8 cellular contexts compared by ENCODE assay signal in the genomic region with DNA sequence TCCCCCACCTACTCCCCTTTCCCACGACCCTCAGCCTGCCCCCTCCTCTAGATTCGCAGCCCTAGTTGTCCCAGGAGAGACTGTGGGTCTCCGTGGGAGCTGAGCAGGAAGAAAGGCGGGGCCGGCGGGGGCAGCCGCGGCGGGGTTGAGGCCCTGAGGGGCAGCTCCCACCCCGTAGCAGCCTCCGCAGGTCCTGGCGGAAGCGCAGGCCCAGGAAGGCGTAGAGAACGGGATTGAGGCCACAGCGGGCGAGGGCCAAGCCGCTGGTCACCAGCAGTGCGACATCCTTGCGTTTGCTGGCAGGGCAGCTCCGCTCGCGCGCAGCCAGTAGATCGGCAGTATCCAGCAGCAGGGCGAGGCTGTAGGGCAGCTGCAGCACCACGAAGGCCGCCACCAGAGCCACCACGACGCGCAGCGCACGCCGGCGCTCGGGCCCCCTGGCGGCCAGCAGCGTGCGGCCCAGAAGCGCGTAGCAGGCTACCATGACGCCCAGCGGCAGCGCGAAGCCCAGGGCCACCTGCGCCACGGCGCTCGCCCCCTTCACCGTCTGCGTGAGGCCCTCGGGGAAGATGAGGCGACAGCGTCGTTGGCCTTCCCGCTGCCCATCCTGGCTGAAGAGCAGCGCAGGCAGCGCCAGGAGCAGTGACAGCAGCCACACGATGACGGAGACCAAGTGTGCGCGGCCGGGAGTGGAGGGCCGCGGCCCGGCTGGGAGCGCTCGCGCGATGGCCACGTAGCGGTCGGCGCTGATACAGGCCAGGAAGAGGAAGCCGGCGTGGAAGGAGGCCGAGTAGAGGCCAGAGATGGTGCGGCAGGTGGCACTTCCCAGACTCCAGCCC. TPM values are rescaled to one million over a fixed set of nuclear protein-coding genes. Genes with fewer than 3 reads are reported as not detected.
DNase-seq lines count a peak whose midpoint lies in the region; ATAC-seq and TF ChIP-seq lines count a peak whose summit lies in the region.

No MANE protein-coding gene starts in this region.

- no peaks in the 10 kb centered on the region for H3K36me3 Mint-ChIP-seq in activated naive CD8-positive, alpha-beta T cell treated with anti-CD3 and anti-CD28 coated beads, Interleukin-2, amount 50 U/mL, for 24 hours (ENCODE audit: low read depth)

- H3K4me3 ChIP-seq in ovary: peak overlapping the region; percentile 68
- peak overlapping the region; percentile 55 to 91 for H3K4me3 ChIP-seq in uterus

- peak overlapping the region; percentile 74 for H3K4me3 Mint-ChIP-seq in activated naive CD8-positive, alpha-beta T cell treated with anti-CD3 and anti-CD28 coated beads, Interleukin-2, amount 50 U/mL, for 24 hours

- 5 to 8% (median 6%) methylated on average over 61 to 78 of the region's 78 CpGs for WGBS in ovary, 3 donors

- peak; percentile 88 for DNase-seq in GM03348 (ENCODE audit: low spot score)
- DNase-seq in KG1 (lab: John Stamatoyannopoulos, UW): peak; percentile 38
- DNase-seq in SHP77 treated with DMSO at 0.1 percent for 48 hours (lab: John Stamatoyannopoulos, UW): peak; percentile 67
- DNase-seq in activated naive CD8-positive, alpha-beta T cell treated with anti-CD3 and anti-CD28 coated beads, Interleukin-2, amount 50 U/mL, for 24 hours: peak; percentile 77
- DNase-seq in Right ventricle myocardium superior: peak; percentile 90
- peak; percentile 72 to 84 (median 77) for DNase-seq in ovary
- peak; percentile 63 to 82 for DNase-seq in uterus

- no peaks in the 10 kb centered on the region for H3K9me3 Mint-ChIP-seq in activated naive CD8-positive, alpha-beta T cell treated with anti-CD3 and anti-CD28 coated beads, Interleukin-2, amount 50 U/mL, for 24 hours

- H3K27ac ChIP-seq in ovary (peak overlapping the region; percentile 82 to 94), uterus (peak overlapping the region; percentile 96 to 97)

- H3K4me1 ChIP-seq in ovary (ENCODE audit: insufficient read depth) (peaks cover 16% of the 10 kb centered on the region), uterus (peaks cover 3 to 17% of the 10 kb centered on the region in 2 donors)

- no peaks in the 10 kb centered on the region for H3K36me3 ChIP-seq in ovary
- H3K36me3 ChIP-seq in uterus: no peaks in the 10 kb centered on the region

- TF ChIP-seq CTCF in ovary (IDR thresholded peaks at IDR 0.05) (peak; percentile 88 to 98 (median 95)), uterus (IDR thresholded peaks at IDR 0.05) (peak; percentile 77 to 96 (median 90))

- peak overlapping the region; percentile 46 for H3K27ac Mint-ChIP-seq in activated naive CD8-positive, alpha-beta T cell treated with anti-CD3 and anti-CD28 coated beads, Interleukin-2, amount 50 U/mL, for 24 hours

- TF ChIP-seq POLR2A in ovary (IDR thresholded peaks at IDR 0.05): peak; percentile 33
- peak in 1 of 2 donors; percentile 57 for TF ChIP-seq POLR2A in uterus (IDR thresholded peaks at IDR 0.05)

- ATAC-seq in activated naive CD8-positive, alpha-beta T cell treated with anti-CD3 and anti-CD28 coated beads, Interleukin-2, amount 50 U/mL, for 24 hours: peak; percentile 52
- ATAC-seq in Right ventricle myocardium superior (ENCODE audit: poor library complexity) (peak; percentile 52), HG03159 (IDR thresholded peaks at IDR 0.05; ENCODE audit: unreplicated experiment) (no peak)

- H3K9me3 ChIP-seq in ovary (no peaks in the 10 kb centered on the region), uterus (no peaks in the 10 kb centered on the region)

- H3K27me3 ChIP-seq in ovary (no peaks in the 10 kb centered on the region), uterus (no peaks in the 10 kb centered on the region)

- peaks cover 52% of the 10 kb centered on the region for H3K27me3 Mint-ChIP-seq in activated naive CD8-positive, alpha-beta T cell treated with anti-CD3 and anti-CD28 coated beads, Interleukin-2, amount 50 U/mL, for 24 hours

- peaks cover 59% of the 10 kb centered on the region for H3K4me1 Mint-ChIP-seq in activated naive CD8-positive, alpha-beta T cell treated with anti-CD3 and anti-CD28 coated beads, Interleukin-2, amount 50 U/mL, for 24 hours

- TF ChIP-seq EP300 in ovary (IDR thresholded peaks at IDR 0.05): no peak

- intact Hi-C loops in Right ventricle myocardium superior (cut with DNase I): loop anchor here (5.0 kb wide), 2 partner anchors 72 to 92 kb away; a partner anchor contains a TSS
- intact Hi-C loops in ovary (cut with DNase I): loop anchor here in 3 of 4 donors (2.0 to 10.0 kb wide), 6 partner anchors 65 to 695 kb away; a partner anchor contains a TSS
- intact Hi-C loops in uterus (cut with DNase I; ENCODE audit: low total_unique reads): loop anchor here (10.0 kb wide), 1 partner anchor 105 kb away; a partner anchor contains a TSS

RNA-seq across cellular contexts. Expression of a gene that starts 1.9 kb away (rescaled TPM):
- total RNA-seq in Right ventricle myocardium superior (1.0 TPM), ovary (1 to 10 TPM; 1.5 to 6.8 (median 3.7) TPM), uterus (10 to 100 TPM in 1 of 4 donors, 1 to 10 TPM in 1, under 1 TPM in 2; 0.26 to 17.9 (median 1.6) TPM)
- 1 to 10 TPM in 1 of 2 donors, under 1 TPM in 1; 0.15 to 2.7 TPM for polyA plus RNA-seq in ovary

RNA-seq across cellular contexts. Expression of a gene that starts 2.6 kb away (rescaled TPM):
- total RNA-seq in Right ventricle myocardium superior (4.2 TPM), ovary (10 to 100 TPM in 5 of 7 donors, 1 to 10 TPM in 2; 3.7 to 41.4 (median 15.5) TPM), uterus (10 to 100 TPM in 3 of 4 donors, 1 to 10 TPM in 1; 1.5 to 61.5 (median 26.5) TPM)
- 1 to 10 TPM; 7.0 to 7.5 TPM for polyA plus RNA-seq in ovary

RNA-seq across cellular contexts. Expression of a gene that starts 2.9 kb away (rescaled TPM):
- total RNA-seq in Right ventricle myocardium superior (27.5 TPM), ovary (10 to 100 TPM; 23.6 to 81.6 (median 58.4) TPM), uterus (100 to 1,000 TPM in 1 of 4 donors, 10 to 100 TPM in 1, 1 to 10 TPM in 2; 2.9 to 102 (median 19.2) TPM)
- polyA plus RNA-seq in ovary: 10 to 100 TPM in 1 of 2 donors, 1 to 10 TPM in 1; 2.1 to 30.9 TPM

RNA-seq across cellular contexts. Expression of a gene that starts 20.6 kb away (rescaled TPM):
- total RNA-seq in Right ventricle myocardium superior: 12.4 TPM
- 10 to 100 TPM; 19.4 to 30.0 (median 23.2) TPM for total RNA-seq in ovary
- polyA plus RNA-seq in ovary: 10 to 100 TPM; 20.9 to 21.5 TPM
- total RNA-seq in uterus: 10 to 100 TPM in 3 of 4 donors, 1 to 10 TPM in 1; 9.7 to 60.7 (median 27.6) TPM

Comparison
In these comparisons a context has a peak if more than half of its experiments do, and no peak if none do; other contexts are left out.
1. DNase-seq: peak in every context shown above with its lines; median percentile 90 in Right ventricle myocardium superior; 88 in GM03348; 77 in activated naive CD8-positive, alpha-beta T cell treated with anti-CD3 and anti-CD28 coated beads, Interleukin-2, amount 50 U/mL, for 24 hours; 77 in ovary; 72 in uterus; 67 in SHP77 treated with DMSO at 0.1 percent for 48 hours; 38 in KG1.